Comparison of ENCODE assay signal across 8 cellular contexts in the genomic region with DNA sequence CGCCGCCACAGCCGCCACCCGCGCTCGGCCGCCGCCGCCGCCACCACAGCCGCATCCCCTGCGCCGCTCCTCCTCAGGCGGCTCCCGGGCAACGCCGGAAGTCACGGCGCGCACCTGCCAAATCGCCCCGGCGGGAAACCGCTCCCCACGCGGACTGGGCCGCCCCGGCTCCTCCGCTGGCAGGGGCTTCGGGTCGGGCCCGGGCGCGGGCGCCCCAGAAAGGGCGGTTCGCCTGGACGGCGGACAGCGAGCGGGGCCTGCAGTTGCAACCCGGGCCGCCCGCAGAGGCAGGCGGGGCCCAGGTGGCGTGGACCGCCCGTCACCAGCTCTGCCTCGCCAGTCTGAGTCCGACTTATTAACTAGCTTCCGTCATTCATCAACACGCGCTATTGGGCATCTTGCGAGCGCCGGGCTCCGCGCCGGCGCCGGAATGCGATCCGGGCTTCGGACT. TPM values are rescaled to one million over a fixed set of nuclear protein-coding genes. Genes with fewer than 3 reads are reported as not detected.
DNase-seq lines count a peak whose midpoint lies in the region; FAIRE-seq and TF ChIP-seq lines count a peak whose summit lies in the region.

A gene with protein sequence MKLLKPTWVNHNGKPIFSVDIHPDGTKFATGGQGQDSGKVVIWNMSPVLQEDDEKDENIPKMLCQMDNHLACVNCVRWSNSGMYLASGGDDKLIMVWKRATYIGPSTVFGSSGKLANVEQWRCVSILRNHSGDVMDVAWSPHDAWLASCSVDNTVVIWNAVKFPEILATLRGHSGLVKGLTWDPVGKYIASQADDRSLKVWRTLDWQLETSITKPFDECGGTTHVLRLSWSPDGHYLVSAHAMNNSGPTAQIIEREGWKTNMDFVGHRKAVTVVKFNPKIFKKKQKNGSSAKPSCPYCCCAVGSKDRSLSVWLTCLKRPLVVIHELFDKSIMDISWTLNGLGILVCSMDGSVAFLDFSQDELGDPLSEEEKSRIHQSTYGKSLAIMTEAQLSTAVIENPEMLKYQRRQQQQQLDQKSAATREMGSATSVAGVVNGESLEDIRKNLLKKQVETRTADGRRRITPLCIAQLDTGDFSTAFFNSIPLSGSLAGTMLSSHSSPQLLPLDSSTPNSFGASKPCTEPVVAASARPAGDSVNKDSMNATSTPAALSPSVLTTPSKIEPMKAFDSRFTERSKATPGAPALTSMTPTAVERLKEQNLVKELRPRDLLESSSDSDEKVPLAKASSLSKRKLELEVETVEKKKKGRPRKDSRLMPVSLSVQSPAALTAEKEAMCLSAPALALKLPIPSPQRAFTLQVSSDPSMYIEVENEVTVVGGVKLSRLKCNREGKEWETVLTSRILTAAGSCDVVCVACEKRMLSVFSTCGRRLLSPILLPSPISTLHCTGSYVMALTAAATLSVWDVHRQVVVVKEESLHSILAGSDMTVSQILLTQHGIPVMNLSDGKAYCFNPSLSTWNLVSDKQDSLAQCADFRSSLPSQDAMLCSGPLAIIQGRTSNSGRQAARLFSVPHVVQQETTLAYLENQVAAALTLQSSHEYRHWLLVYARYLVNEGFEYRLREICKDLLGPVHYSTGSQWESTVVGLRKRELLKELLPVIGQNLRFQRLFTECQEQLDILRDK (minus strand): TSS at position 93 of the 451 bp plus-strand sequence. CDS start 257 bp downstream, outside the sequence.

- TF ChIP-seq CTCF in HFFc6 (IDR thresholded peaks at IDR 0.05) (no peak), NB4 (IDR thresholded peaks at IDR 0.05; ENCODE audit: low read depth, low read length) (no peak)

- peak; percentile 68 for DNase-seq in GM12892 (ENCODE audit: insufficient read length)
- DNase-seq in HFFc6 = peak; percentile 64
- peak; percentile 88 for DNase-seq in NB4 (ENCODE audit: low read depth)
- peak in 57 of 58 donors; percentile 48 to 91 (median 81) for DNase-seq in anterior cingulate cortex (lab: John Stamatoyannopoulos, UW)
- DNase-seq in hepatic stellate cell (ENCODE audit: low spot score) = peak; percentile 76
- DNase-seq in retina = peak; percentile 94
- DNase-seq in OCI-M2 (lab: John Stamatoyannopoulos, UW; ENCODE audit: unreplicated experiment) = no peak

- peaks cover 25% of the 10 kb centered on the region; the same call in 1 of the 2 replicates for H3K36me3 Mint-ChIP-seq in HFFc6 (ENCODE audit: low read depth)

- H3K9me3 Mint-ChIP-seq in HFFc6 = no peaks in the 10 kb centered on the region

- intact Hi-C loops in T-helper 2 cell treated with Interferon-gamma antibody and Interleukin-4, amounts not matched to agents 100 ng/mL and 5 ng/mL, for 36 hours (cut with micrococcal nuclease) = loop anchor here (1.0 to 5.0 kb wide), 4 partner anchors 16 to 253 kb away; partner anchors contain the start of genes C22orf39, CDC45, CLTCL1 and SLC25A1

- no peak for FAIRE-seq in GM12892 (lab: Jason Lieb, UNC)

- no peak for TF ChIP-seq POLR2A in GM12892 (IDR thresholded peaks at IDR 0.05; ENCODE audit: low read depth, low read length)
- TF ChIP-seq POLR2A in NB4 (IDR thresholded peaks at IDR 0.05; ENCODE audit: extremely low read depth, insufficient read length) = no peak

- H3K27ac Mint-ChIP-seq in HFFc6 = peak within 1 kb of the TSS; percentile 90

- H3K4me3 Mint-ChIP-seq in HFFc6 = peak within 1 kb of the TSS; percentile 89

- H3K4me1 Mint-ChIP-seq in HFFc6 (ENCODE audit: low read depth) = peaks cover 45% of the 10 kb centered on the region

- H3K27me3 Mint-ChIP-seq in HFFc6 (ENCODE audit: insufficient read depth) = no peaks in the 10 kb centered on the region

- peak within 1 kb of the TSS; percentile 91 for H3K4me3 ChIP-seq in NB4 (ENCODE audit: low read depth, low read length)

RNA-seq across cellular contexts. Expression of the gene that starts here (rescaled TPM):
- 10.1 TPM for polyA plus RNA-seq in GM12892 (2012; ENCODE audit: missing spikeins)
- 10 to 100 TPM; 26.6 to 30.8 (median 27.4) TPM for total RNA-seq in HFFc6 (2021; fragmentation: NEBNext Ultra II Directional; extraction: Animal tissue kit (Norgen Biotek cat#: 25700))
- total RNA-seq in T-helper 2 cell treated with Interferon-gamma antibody and Interleukin-4, amounts not matched to agents 100 ng/mL and 5 ng/mL, for 36 hours = 43.9 and 45.0 TPM in 2 replicates
